ENCODE assay signal across 16 cellular contexts in the genomic region with DNA sequence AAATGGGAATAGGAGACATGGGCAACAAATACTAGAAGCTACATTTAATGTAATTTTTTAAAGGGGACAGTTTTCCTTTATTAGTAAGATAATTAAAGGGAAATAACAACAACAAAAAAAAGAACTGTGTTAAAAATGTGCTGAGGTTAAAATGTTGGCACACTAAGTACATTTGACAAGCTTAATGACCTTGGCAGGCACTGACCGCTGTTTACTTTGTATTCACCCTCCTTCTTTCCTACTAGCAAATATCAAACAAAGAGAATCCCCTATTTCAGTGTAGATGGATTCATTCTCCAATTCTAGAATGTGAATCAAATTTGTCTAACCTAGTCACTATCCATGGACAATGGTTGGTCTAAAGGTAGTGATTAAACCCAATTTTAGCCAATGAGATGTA.
"Had no signal": no experiment of that assay in that cellular context is flagged by ENCODE, and none has a peak within 500 bp of the region (broad histone marks: within the 10 kb centered on the region; RNA-seq: fewer than 3 reads in every experiment).

No MANE protein-coding gene starts in this region.

- DNase-seq: activated CD4-positive, alpha-beta memory T cell treated with anti-CD3 and anti-CD28 coated beads for 36 hours; activated CD4-positive, alpha-beta T cell treated with anti-CD3 and anti-CD28 coated beads for 48 hours; activated effector memory CD4-positive, alpha-beta T cell treated with Interleukin-2 at 50 U/mL for 16 hours; activated naive CD4-positive, alpha-beta T cell treated with anti-CD3 and anti-CD28 coated beads, Interleukin-2, amount 10 ng/mL, durations not matched to agents 7 days and 5 days; activated T-cell treated with anti-CD3 and anti-CD28 coated beads, Interleukin-2, amount 50 U/mL, for 72 hours; amygdala; effector CD4-positive, alpha-beta T cell; erythroblast; foreskin fibroblast; kidney; naive thymus-derived CD4-positive, alpha-beta T cell; occipital lobe; retina; stimulated activated CD4-positive, alpha-beta T cell treated with anti-CD3 and anti-CD28 coated beads, Interleukin-2, amount 100 ng/mL, for 48 hours; stimulated activated naive CD4-positive, alpha-beta T cell; upper lobe of left lung had no signal

- ATAC-seq: activated T-cell treated with anti-CD3 and anti-CD28 coated beads, Interleukin-2, amount 50 U/mL, for 72 hours; naive thymus-derived CD4-positive, alpha-beta T cell had no signal
